Comparison of ENCODE assay signal across 1 cellular context in the genomic region with DNA sequence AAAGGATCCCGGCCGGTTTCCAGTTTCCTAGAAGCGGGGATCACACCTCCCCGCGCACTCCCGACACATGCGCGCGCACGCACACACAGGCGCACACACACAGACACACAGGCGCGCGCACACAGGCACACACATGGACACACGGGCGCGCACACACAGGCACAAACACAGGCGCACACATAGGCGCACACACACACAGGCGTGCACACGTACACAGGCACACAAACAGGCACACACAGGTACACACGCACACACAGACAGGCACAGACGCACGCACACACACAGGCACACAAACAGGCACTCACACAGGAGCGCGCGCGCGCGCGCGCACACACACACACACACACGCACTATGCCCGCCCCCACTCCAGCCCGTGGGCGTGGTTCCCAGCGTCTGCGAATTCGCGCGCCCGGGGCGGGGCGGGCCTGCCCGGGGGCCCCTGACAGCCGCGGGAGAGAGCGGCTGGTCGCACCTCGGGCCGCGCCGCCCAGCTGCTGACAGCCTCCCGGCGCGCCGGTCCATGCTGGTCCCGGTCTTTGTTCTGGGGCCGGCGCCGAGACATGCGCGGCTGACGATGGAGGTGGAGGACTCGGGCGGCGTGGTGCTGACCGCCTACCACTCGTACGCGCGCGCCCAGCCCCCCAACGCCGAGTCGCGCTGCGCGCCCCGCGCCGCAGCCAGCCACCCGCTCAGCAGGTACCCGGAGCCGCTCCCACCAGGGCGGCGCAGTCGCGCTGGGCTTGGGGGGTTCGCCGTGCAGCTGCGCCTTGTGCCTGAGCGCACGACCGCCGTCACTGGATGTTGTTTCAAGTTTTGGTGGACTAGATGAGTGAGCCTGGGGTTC.
A peak's percentile ranks its signal among the peaks of the same experiment; 100 is the strongest.
TF ChIP-seq lines count a peak whose summit lies in the region.

A gene with protein sequence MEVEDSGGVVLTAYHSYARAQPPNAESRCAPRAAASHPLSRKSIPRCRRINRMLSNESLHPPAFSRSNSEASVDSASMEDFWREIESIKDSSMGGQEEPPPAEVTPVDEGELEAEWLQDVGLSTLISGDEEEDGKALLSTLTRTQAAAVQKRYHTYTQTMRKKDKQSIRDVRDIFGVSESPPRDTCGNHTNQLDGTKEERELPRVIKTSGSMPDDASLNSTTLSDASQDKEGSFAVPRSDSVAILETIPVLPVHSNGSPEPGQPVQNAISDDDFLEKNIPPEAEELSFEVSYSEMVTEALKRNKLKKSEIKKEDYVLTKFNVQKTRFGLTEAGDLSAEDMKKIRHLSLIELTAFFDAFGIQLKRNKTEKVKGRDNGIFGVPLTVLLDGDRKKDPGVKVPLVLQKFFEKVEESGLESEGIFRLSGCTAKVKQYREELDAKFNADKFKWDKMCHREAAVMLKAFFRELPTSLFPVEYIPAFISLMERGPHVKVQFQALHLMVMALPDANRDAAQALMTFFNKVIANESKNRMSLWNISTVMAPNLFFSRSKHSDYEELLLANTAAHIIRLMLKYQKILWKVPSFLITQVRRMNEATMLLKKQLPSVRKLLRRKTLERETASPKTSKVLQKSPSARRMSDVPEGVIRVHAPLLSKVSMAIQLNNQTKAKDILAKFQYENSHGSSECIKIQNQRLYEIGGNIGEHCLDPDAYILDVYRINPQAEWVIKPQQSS (plus strand): TSS at position 470 of the 845 bp plus-strand sequence. CDS start 106 bp downstream, at position 576.

TF ChIP-seq in HepG2, 621 proteins besides CTCF, POLR2A, EP300 and RAD21 (continued from another document):
- TF ChIP-seq, protein P1, sequence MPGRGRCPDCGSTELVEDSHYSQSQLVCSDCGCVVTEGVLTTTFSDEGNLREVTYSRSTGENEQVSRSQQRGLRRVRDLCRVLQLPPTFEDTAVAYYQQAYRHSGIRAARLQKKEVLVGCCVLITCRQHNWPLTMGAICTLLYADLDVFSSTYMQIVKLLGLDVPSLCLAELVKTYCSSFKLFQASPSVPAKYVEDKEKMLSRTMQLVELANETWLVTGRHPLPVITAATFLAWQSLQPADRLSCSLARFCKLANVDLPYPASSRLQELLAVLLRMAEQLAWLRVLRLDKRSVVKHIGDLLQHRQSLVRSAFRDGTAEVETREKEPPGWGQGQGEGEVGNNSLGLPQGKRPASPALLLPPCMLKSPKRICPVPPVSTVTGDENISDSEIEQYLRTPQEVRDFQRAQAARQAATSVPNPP (CRISPR knock-in tag; IDR thresholded peaks at IDR 0.05) = no peak
- TF ChIP-seq, protein P2, sequence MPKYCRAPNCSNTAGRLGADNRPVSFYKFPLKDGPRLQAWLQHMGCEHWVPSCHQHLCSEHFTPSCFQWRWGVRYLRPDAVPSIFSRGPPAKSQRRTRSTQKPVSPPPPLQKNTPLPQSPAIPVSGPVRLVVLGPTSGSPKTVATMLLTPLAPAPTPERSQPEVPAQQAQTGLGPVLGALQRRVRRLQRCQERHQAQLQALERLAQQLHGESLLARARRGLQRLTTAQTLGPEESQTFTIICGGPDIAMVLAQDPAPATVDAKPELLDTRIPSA (CRISPR knock-in tag; IDR thresholded peaks at IDR 0.05; ENCODE audit: borderline replicate concordance) = no peak
- TF ChIP-seq, protein P3, sequence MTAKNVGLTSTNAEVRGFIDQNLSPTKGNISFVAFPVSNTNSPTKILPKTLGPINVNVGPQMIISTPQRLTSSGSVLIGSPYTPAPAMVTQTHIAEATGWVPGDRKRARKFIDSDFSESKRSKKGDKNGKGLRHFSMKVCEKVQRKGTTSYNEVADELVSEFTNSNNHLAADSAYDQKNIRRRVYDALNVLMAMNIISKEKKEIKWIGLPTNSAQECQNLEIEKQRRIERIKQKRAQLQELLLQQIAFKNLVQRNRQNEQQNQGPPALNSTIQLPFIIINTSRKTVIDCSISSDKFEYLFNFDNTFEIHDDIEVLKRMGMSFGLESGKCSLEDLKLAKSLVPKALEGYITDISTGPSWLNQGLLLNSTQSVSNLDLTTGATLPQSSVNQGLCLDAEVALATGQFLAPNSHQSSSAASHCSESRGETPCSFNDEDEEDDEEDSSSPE (CRISPR knock-in tag; IDR thresholded peaks at IDR 0.05) = peak; percentile 21; the same call in 1 of the 2 replicates
- TF ChIP-seq ZNF17 (CRISPR knock-in tag; IDR thresholded peaks at IDR 0.05) = no peak
- TF ChIP-seq ZNF430 (CRISPR knock-in tag; IDR thresholded peaks at IDR 0.05) = no peak
- TF ChIP-seq ZNF790 (CRISPR knock-in tag; IDR thresholded peaks at IDR 0.05; ENCODE audit: borderline replicate concordance) = no peak
- no peak for TF ChIP-seq BHLHE40 (IDR thresholded peaks at IDR 0.05; ENCODE audit: low read length)
- TF ChIP-seq HNF4A (CRISPR knock-in tag; IDR thresholded peaks at IDR 0.05) = no peak
- no peak for TF ChIP-seq ZNF292 (CRISPR knock-in tag; IDR thresholded peaks at IDR 0.05; ENCODE audit: borderline replicate concordance, low read depth)
- TF ChIP-seq SIN3B (IDR thresholded peaks at IDR 0.05; ENCODE audit: low read length) = no peak
- TF ChIP-seq, protein P4, sequence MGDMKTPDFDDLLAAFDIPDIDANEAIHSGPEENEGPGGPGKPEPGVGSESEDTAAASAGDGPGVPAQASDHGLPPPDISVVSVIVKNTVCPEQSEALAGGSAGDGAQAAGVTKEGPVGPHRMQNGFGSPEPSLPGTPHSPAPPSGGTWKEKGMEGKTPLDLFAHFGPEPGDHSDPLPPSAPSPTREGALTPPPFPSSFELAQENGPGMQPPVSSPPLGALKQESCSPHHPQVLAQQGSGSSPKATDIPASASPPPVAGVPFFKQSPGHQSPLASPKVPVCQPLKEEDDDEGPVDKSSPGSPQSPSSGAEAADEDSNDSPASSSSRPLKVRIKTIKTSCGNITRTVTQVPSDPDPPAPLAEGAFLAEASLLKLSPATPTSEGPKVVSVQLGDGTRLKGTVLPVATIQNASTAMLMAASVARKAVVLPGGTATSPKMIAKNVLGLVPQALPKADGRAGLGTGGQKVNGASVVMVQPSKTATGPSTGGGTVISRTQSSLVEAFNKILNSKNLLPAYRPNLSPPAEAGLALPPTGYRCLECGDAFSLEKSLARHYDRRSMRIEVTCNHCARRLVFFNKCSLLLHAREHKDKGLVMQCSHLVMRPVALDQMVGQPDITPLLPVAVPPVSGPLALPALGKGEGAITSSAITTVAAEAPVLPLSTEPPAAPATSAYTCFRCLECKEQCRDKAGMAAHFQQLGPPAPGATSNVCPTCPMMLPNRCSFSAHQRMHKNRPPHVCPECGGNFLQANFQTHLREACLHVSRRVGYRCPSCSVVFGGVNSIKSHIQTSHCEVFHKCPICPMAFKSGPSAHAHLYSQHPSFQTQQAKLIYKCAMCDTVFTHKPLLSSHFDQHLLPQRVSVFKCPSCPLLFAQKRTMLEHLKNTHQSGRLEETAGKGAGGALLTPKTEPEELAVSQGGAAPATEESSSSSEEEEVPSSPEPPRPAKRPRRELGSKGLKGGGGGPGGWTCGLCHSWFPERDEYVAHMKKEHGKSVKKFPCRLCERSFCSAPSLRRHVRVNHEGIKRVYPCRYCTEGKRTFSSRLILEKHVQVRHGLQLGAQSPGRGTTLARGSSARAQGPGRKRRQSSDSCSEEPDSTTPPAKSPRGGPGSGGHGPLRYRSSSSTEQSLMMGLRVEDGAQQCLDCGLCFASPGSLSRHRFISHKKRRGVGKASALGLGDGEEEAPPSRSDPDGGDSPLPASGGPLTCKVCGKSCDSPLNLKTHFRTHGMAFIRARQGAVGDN (CRISPR knock-in tag; IDR thresholded peaks at IDR 0.05) = peak; percentile 43; the same call in 1 of the 2 replicates
- TF ChIP-seq SATB2 (CRISPR knock-in tag; IDR thresholded peaks at IDR 0.05) = no peak
